1 cellular context compared by ENCODE assay signal in genomic region chr22:43860831-43861230, GRCh38.
TF ChIP-seq lines count a peak whose summit lies in the region.

No MANE protein-coding gene starts in this region.

TF ChIP-seq in SK-N-SH, 30 proteins besides CTCF, POLR2A, EP300 and RAD21 (continued from another document):
- TF ChIP-seq ZBTB33 (IDR thresholded peaks at IDR 0.05; ENCODE audit: borderline replicate concordance, low read depth), result no peak
- no peak for TF ChIP-seq GABPA (IDR thresholded peaks at IDR 0.05; ENCODE audit: low read depth)
- no peak for TF ChIP-seq POLR2AphosphoS5 (IDR thresholded peaks at IDR 0.05; ENCODE audit: low read depth, low read length)
- no peak for TF ChIP-seq RXRA (IDR thresholded peaks at IDR 0.05; ENCODE audit: borderline replicate concordance, low read depth)
